In genomic region chr5:123502120-123502519, GRCh38 we compare ENCODE assay signal across 33 cellular contexts.
"Had no signal": no experiment of that assay in that cellular context is flagged by ENCODE, and none has a peak within 500 bp of the region (broad histone marks: within the 10 kb centered on the region; RNA-seq: fewer than 3 reads in every experiment).

No MANE protein-coding gene starts in this region.

- H3K27ac ChIP-seq: ascending aorta, breast epithelium, cardiac muscle cell, dorsolateral prefrontal cortex, epithelial cell of prostate, esophagus squamous epithelium, WERI-Rb-1 had no signal

- FAIRE-seq: frontal cortex had no signal

- H3K27ac Mint-ChIP-seq: activated B cell treated with CpG ODN at 0.5 μM for 24 hours; activated CD4-positive, alpha-beta memory T cell treated with anti-CD3 and anti-CD28 coated beads for 36 hours; activated CD4-positive, alpha-beta T cell treated with anti-CD3 and anti-CD28 coated beads, Interleukin-2, amount 10 ng/mL, durations not matched to agents 24 days and 14 days; activated CD8-positive, alpha-beta memory T cell treated with anti-CD3 and anti-CD28 coated beads, Interleukin-2, amount 10 ng/mL, durations not matched to agents 7 days and 5 days; activated CD8-positive, alpha-beta T cell treated with anti-CD3 and anti-CD28 coated beads, Interleukin-2, amount 10 ng/mL, durations not matched to agents 7 days and 5 days; activated naive CD4-positive, alpha-beta T cell treated with anti-CD3 and anti-CD28 coated beads, Interleukin-2, amount 10 ng/mL, durations not matched to agents 7 days and 5 days; activated naive CD4-positive, alpha-beta T cell treated with anti-CD3 and anti-CD28 coated beads, Interleukin-2, amount 50 U/mL, for 72 hours; activated naive CD8-positive, alpha-beta T cell treated with anti-CD3 and anti-CD28 coated beads, Interleukin-2, amount 10 ng/mL, durations not matched to agents 7 days and 5 days; activated T-cell treated with anti-CD3 and anti-CD28 coated beads, Interleukin-2, amount 50 U/mL, for 24 hours; activated T-cell treated with anti-CD3 and anti-CD28 coated beads, Interleukin-2, amount 50 U/mL, for 72 hours; brain; dendritic cell treated with granulocyte-macrophage colony-stimulating factor and Interleukin-4, amounts not matched to agents 40 ng/mL and 50 ng/mL, for 4 days; effector memory CD8-positive, alpha-beta T cell; T-helper 17 cell; T-helper 2 cell treated with Interferon-gamma antibody and Interleukin-4, amounts not matched to agents 5 μg/mL and 100 μg/mL, for 36 hours had no signal

- H3K27me3 Mint-ChIP-seq: dendritic cell treated with granulocyte-macrophage colony-stimulating factor and Interleukin-4, amounts not matched to agents 40 ng/mL and 50 ng/mL, for 4 days had no signal

- H3K36me3 ChIP-seq: ascending aorta, breast epithelium, cardiac muscle cell, esophagus squamous epithelium, WERI-Rb-1 had no signal

- H3K4me1 Mint-ChIP-seq: activated B cell treated with CpG ODN at 0.5 μM for 24 hours had no signal

- H3K4me3 ChIP-seq: ascending aorta, breast epithelium, cardiac muscle cell, dorsolateral prefrontal cortex, esophagus squamous epithelium had no signal

- ATAC-seq: activated CD4-positive, CD25-positive, alpha-beta regulatory T cell treated with anti-CD3 and anti-CD28 coated beads, Interleukin-2, amount 50 U/mL, for 24 hours; activated CD8-positive, alpha-beta memory T cell treated with anti-CD3 and anti-CD28 coated beads, Interleukin-2, amount 10 ng/mL, durations not matched to agents 7 days and 5 days; activated CD8-positive, alpha-beta T cell treated with anti-CD3 and anti-CD28 coated beads, Interleukin-2, amount 10 ng/mL, durations not matched to agents 7 days and 5 days; activated naive CD4-positive, alpha-beta T cell treated with anti-CD3 and anti-CD28 coated beads, Interleukin-2, amount 50 U/mL, for 72 hours; activated T-cell treated with anti-CD3 and anti-CD28 coated beads, Interleukin-2, amount 50 U/mL, for 72 hours; effector memory CD8-positive, alpha-beta T cell; T-helper 17 cell had no signal

- DNase-seq: activated B cell treated with CpG ODN at 0.5 μM for 24 hours; activated CD4-positive, alpha-beta memory T cell treated with anti-CD3 and anti-CD28 coated beads for 36 hours; activated CD4-positive, alpha-beta T cell treated with anti-CD3 and anti-CD28 coated beads, Interleukin-2, amount 10 ng/mL, durations not matched to agents 24 days and 14 days; activated CD8-positive, alpha-beta memory T cell treated with anti-CD3 and anti-CD28 coated beads, Interleukin-2, amount 10 ng/mL, durations not matched to agents 7 days and 5 days; activated CD8-positive, alpha-beta memory T cell treated with anti-CD3 and anti-CD28 coated beads, Interleukin-2, amount 50 U/mL, for 4 hours; activated CD8-positive, alpha-beta T cell treated with anti-CD3 and anti-CD28 coated beads, Interleukin-2, amount 10 ng/mL, durations not matched to agents 7 days and 5 days; activated gamma-delta T cell; activated naive CD4-positive, alpha-beta T cell; activated naive CD4-positive, alpha-beta T cell treated with anti-CD3 and anti-CD28 coated beads, Interleukin-2, amount 10 ng/mL, durations not matched to agents 7 days and 5 days; activated naive CD8-positive, alpha-beta T cell treated with anti-CD3 and anti-CD28 coated beads, Interleukin-2, amount 10 ng/mL, durations not matched to agents 7 days and 5 days; activated T-cell treated with anti-CD3 and anti-CD28 coated beads, Interleukin-2, amount 50 U/mL, for 24 hours; activated T-cell treated with anti-CD3 and anti-CD28 coated beads, Interleukin-2, amount 50 U/mL, for 72 hours; central memory CD4-positive, alpha-beta T cell; cerebellar nuclear complex; dorsolateral prefrontal cortex; effector memory CD8-positive, alpha-beta T cell; esophagus squamous epithelium; foreskin fibroblast; head of caudate nucleus; T-helper 1 cell; T-helper 17 cell; T1000; WERI-Rb-1 had no signal

- H3K9me3 Mint-ChIP-seq: activated B cell treated with CpG ODN at 0.5 μM for 24 hours; activated CD4-positive, alpha-beta memory T cell treated with anti-CD3 and anti-CD28 coated beads for 36 hours; activated CD4-positive, alpha-beta T cell treated with anti-CD3 and anti-CD28 coated beads, Interleukin-2, amount 10 ng/mL, durations not matched to agents 24 days and 14 days; activated naive CD4-positive, alpha-beta T cell treated with anti-CD3 and anti-CD28 coated beads, Interleukin-2, amount 10 ng/mL, durations not matched to agents 7 days and 5 days; activated naive CD4-positive, alpha-beta T cell treated with anti-CD3 and anti-CD28 coated beads, Interleukin-2, amount 50 U/mL, for 72 hours; activated naive CD8-positive, alpha-beta T cell treated with anti-CD3 and anti-CD28 coated beads, Interleukin-2, amount 10 ng/mL, durations not matched to agents 7 days and 5 days; activated T-cell treated with anti-CD3 and anti-CD28 coated beads, Interleukin-2, amount 50 U/mL, for 24 hours; activated T-cell treated with anti-CD3 and anti-CD28 coated beads, Interleukin-2, amount 50 U/mL, for 72 hours; brain; dendritic cell treated with granulocyte-macrophage colony-stimulating factor and Interleukin-4, amounts not matched to agents 40 ng/mL and 50 ng/mL, for 4 days; effector memory CD8-positive, alpha-beta T cell; T-helper 2 cell treated with Interferon-gamma antibody and Interleukin-4, amounts not matched to agents 5 μg/mL and 100 μg/mL, for 36 hours had no signal

- H3K4me1 ChIP-seq: ascending aorta, breast epithelium had no signal

- H3K9me3 ChIP-seq: ascending aorta, breast epithelium, esophagus squamous epithelium had no signal

- H3K4me3 Mint-ChIP-seq: activated B cell treated with CpG ODN at 0.5 μM for 24 hours; activated CD4-positive, alpha-beta memory T cell treated with anti-CD3 and anti-CD28 coated beads for 36 hours; activated CD4-positive, alpha-beta T cell treated with anti-CD3 and anti-CD28 coated beads, Interleukin-2, amount 10 ng/mL, durations not matched to agents 24 days and 14 days; activated CD8-positive, alpha-beta memory T cell treated with anti-CD3 and anti-CD28 coated beads, Interleukin-2, amount 10 ng/mL, durations not matched to agents 7 days and 5 days; activated CD8-positive, alpha-beta T cell treated with anti-CD3 and anti-CD28 coated beads, Interleukin-2, amount 10 ng/mL, durations not matched to agents 7 days and 5 days; activated naive CD4-positive, alpha-beta T cell treated with anti-CD3 and anti-CD28 coated beads, Interleukin-2, amount 10 ng/mL, durations not matched to agents 7 days and 5 days; activated naive CD8-positive, alpha-beta T cell treated with anti-CD3 and anti-CD28 coated beads, Interleukin-2, amount 10 ng/mL, durations not matched to agents 7 days and 5 days; activated T-cell treated with anti-CD3 and anti-CD28 coated beads, Interleukin-2, amount 50 U/mL, for 24 hours; activated T-cell treated with anti-CD3 and anti-CD28 coated beads, Interleukin-2, amount 50 U/mL, for 72 hours; brain; dendritic cell treated with granulocyte-macrophage colony-stimulating factor and Interleukin-4, amounts not matched to agents 40 ng/mL and 50 ng/mL, for 4 days; effector memory CD8-positive, alpha-beta T cell; T-helper 17 cell; T-helper 2 cell treated with Interferon-gamma antibody and Interleukin-4, amounts not matched to agents 5 μg/mL and 100 μg/mL, for 36 hours had no signal

- H3K36me3 Mint-ChIP-seq: activated CD4-positive, alpha-beta memory T cell treated with anti-CD3 and anti-CD28 coated beads for 36 hours; activated CD8-positive, alpha-beta memory T cell treated with anti-CD3 and anti-CD28 coated beads, Interleukin-2, amount 10 ng/mL, durations not matched to agents 7 days and 5 days; activated naive CD4-positive, alpha-beta T cell treated with anti-CD3 and anti-CD28 coated beads, Interleukin-2, amount 10 ng/mL, durations not matched to agents 7 days and 5 days; activated naive CD4-positive, alpha-beta T cell treated with anti-CD3 and anti-CD28 coated beads, Interleukin-2, amount 50 U/mL, for 72 hours; activated naive CD8-positive, alpha-beta T cell treated with anti-CD3 and anti-CD28 coated beads, Interleukin-2, amount 10 ng/mL, durations not matched to agents 7 days and 5 days; brain had no signal

- H3K27me3 ChIP-seq: ascending aorta, breast epithelium, cardiac muscle cell, dorsolateral prefrontal cortex, esophagus squamous epithelium had no signal
